ENCODE assay signal across 13 cellular contexts in genomic region chr22:41598081-41598480, GRCh38. TPM values are rescaled to one million over a fixed set of nuclear protein-coding genes. Genes with fewer than 3 reads are reported as not detected.
DNase-seq lines count a peak whose midpoint lies in the region; ATAC-seq lines count a peak whose summit lies in the region.
"Had no signal": no experiment of that assay in that cellular context is flagged by ENCODE, and none has a peak within 500 bp of the region (broad histone marks: within the 10 kb centered on the region; RNA-seq: fewer than 3 reads in every experiment).

No MANE protein-coding gene starts in this region.

- peak overlapping the region; percentile 80 for H3K27ac ChIP-seq in ACC112 (ENCODE audit: low read depth, low read length)
- H3K27ac ChIP-seq: PC-9 had no signal

- H3K4me3 ChIP-seq in ACC112 (ENCODE audit: low read depth, low read length): no peak overlapping the region
- H3K4me3 ChIP-seq: PC-9 had no signal

- no peaks in the 10 kb centered on the region for H3K27me3 ChIP-seq in ACC112 (ENCODE audit: insufficient read depth, low read length)

- H3K79me2 ChIP-seq in ACC112 (ENCODE audit: control insufficient read depth, insufficient read depth, low read length, unreplicated experiment): no peaks in the 10 kb centered on the region

- peaks cover 25% of the 10 kb centered on the region for H3K4me1 ChIP-seq in ACC112 (ENCODE audit: control insufficient read depth, insufficient read depth, low read length, unreplicated experiment)

- ATAC-seq in HG02610 (IDR thresholded peaks at IDR 0.05; ENCODE audit: unreplicated experiment) (no peak), HG03108 (IDR thresholded peaks at IDR 0.05; ENCODE audit: unreplicated experiment) (no peak)

- H3K36me3 ChIP-seq in ACC112 (ENCODE audit: insufficient read depth, low read length): no peaks in the 10 kb centered on the region

- DNase-seq in NCI-H226: peak; percentile 60
- peak; percentile 26 for DNase-seq in dedifferentiated amniotic fluid mesenchymal stem cell (ENCODE audit: extremely low spot score)
- peak; percentile 51 to 86 for DNase-seq in lung microvascular endothelial cell (ENCODE audit: low read depth in 2 of 2)
- no peak for DNase-seq in NCI-H187 treated with DMSO at 0.1 percent for 48 hours (lab: John Stamatoyannopoulos, UW)
- DNase-seq in activated CD4-positive, alpha-beta T cell treated with anti-CD3 and anti-CD28 coated beads, Interleukin-2, amount 50 U/mL, for 4 hours: no peak
- DNase-seq: activated B cell treated with CpG ODN at 0.5 μM for 24 hours; PC-9; stimulated activated CD4-positive, alpha-beta T cell treated with anti-CD3 and anti-CD28 coated beads, Interleukin-4, amount 100 ng/mL, for 24 hours had no signal

- H2AFZ ChIP-seq in ACC112 (ENCODE audit: low read length, unreplicated experiment): no peak overlapping the region
- H2AFZ ChIP-seq: PC-9 had no signal

RNA-seq across cellular contexts. Expression of gene PMM1, which starts 8.4 kb away (rescaled TPM):
- total RNA-seq in lung microvascular endothelial cell: 2.2 and 2.6 TPM in 2 replicates

RNA-seq across cellular contexts. Expression of gene DESI1, which starts 22.8 kb away (rescaled TPM):
- total RNA-seq in lung microvascular endothelial cell: 11.6 and 15.3 TPM in 2 replicates

RNA-seq across cellular contexts. Expression of gene XRCC6, which starts 23.0 kb away (rescaled TPM):
- 215 and 281 TPM in 2 replicates for total RNA-seq in lung microvascular endothelial cell

RNA-seq across cellular contexts. Expression of gene CSDC2, which starts 37.3 kb away (rescaled TPM):
- not detected in 2 replicates for total RNA-seq in lung microvascular endothelial cell
- total RNA-seq: activated B cell treated with CpG ODN at 0.5 μM for 24 hours; activated T-helper 1 cell treated with anti-CD3 and anti-CD28 coated beads, Interleukin-12 subunit alpha, Interleukin-12 subunit beta, Interleukin-2, Interleukin-4 antibody, amounts not matched to agents 30 ng/mL and 10 ng/mL and 1 ng/mL, durations not matched to agents 14 hours and 24 hours and 36 hours; B cell had no signal

RNA-seq across cellular contexts. Expression of gene POLR3H, which starts 53.8 kb away (rescaled TPM):
- 9.3 and 9.6 TPM in 2 replicates for total RNA-seq in lung microvascular endothelial cell

Comparison
In these comparisons a context has a peak if more than half of its experiments do, and no peak if none do; other contexts are left out.
1. DNase-seq: peak in NCI-H226 (single experiment), dedifferentiated amniotic fluid mesenchymal stem cell (single experiment) and lung microvascular endothelial cell (2 of 2); none in NCI-H187 treated with DMSO at 0.1 percent for 48 hours (single experiment) and activated CD4-positive, alpha-beta T cell treated with anti-CD3 and anti-CD28 coated beads, Interleukin-2, amount 50 U/mL, for 4 hours (0 of 2).